Comparison of ENCODE assay signal across 11 cellular contexts in the genomic region with DNA sequence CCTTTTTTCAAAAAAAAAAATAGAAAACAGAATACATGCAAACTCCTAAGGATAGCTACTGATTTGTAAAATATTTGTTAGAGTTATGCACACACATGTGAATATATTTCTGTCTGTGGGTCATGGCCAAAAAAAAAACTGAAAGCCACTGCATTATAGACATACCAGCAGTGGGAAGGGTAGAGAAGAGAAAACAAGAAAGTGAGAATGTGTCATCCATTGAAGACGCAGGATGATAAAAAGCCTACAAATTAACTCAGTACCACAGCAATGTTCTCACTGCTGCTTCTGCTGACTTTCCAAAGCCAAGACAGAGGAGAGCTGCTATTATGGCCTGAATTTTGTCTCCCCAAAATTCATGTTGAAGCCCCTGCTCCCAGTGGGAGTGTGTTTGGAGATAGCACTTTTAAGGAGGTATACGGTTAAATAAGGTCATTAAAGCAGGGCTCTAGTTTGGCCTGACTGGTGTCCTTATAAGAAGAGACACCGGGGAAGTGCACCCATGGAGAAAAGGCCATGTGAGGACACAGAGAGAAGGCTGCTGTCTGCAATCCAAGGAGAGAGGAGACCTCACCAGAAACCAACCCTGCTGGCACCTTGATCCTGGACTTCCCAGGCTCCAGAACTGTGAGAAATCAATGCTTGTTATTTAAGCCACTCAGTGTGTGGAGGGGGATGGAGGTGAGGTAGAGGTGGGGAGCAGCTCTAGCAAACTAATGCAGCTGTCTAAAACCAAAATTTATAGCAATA.
DNase-seq lines count a peak whose midpoint lies in the region; TF ChIP-seq lines count a peak whose summit lies in the region.
"Had no signal": no experiment of that assay in that cellular context is flagged by ENCODE, and none has a peak within 500 bp of the region (broad histone marks: within the 10 kb centered on the region; RNA-seq: fewer than 3 reads in every experiment).

No MANE protein-coding gene starts in this region.

- H3K27ac ChIP-seq in left ventricle myocardium inferior (replicated peaks), result peak overlapping the region; percentile 59
- H3K27ac ChIP-seq: HL-60, SK-N-MC had no signal

- no peak overlapping the region for H3K4me3 ChIP-seq in left ventricle myocardium inferior
- H3K4me3 ChIP-seq: SK-N-MC had no signal

- intact Hi-C loops in left ventricle myocardium inferior (cut with micrococcal nuclease), result no loop called here
- intact Hi-C loops in activated T-helper 2 cell treated with anti-CD3 and anti-CD28 coated beads, Interferon-gamma antibody, Interleukin-2, Interleukin-4, amounts not matched to agents 10 μg/mL and 5 μg/mL and 100 μg/mL, durations not matched to agents 14 hours and 24 hours and 36 hours (cut with micrococcal nuclease), result no loop called here

- TF ChIP-seq CTCF in left ventricle myocardium inferior (IDR thresholded peaks at IDR 0.05; ENCODE audit: borderline replicate concordance) (no peak), type B pancreatic cell (conservative IDR thresholded peaks at IDR 0.05) (no peak)

- H3K36me3 Mint-ChIP-seq in type B pancreatic cell, result peaks cover 12% of the 10 kb centered on the region
- H3K36me3 Mint-ChIP-seq in activated T-helper 2 cell treated with anti-CD3 and anti-CD28 coated beads, Interferon-gamma antibody, Interleukin-2, Interleukin-4, amounts not matched to agents 10 μg/mL and 5 μg/mL and 100 μg/mL, durations not matched to agents 14 hours and 24 hours and 36 hours (ENCODE audit: low read depth), result no peaks in the 10 kb centered on the region

- no peaks in the 10 kb centered on the region for H3K27me3 ChIP-seq in left ventricle myocardium inferior (ENCODE audit: low read depth)

- peak overlapping the region; percentile 86 for H3K27ac Mint-ChIP-seq in type B pancreatic cell
- H3K27ac Mint-ChIP-seq in activated T-helper 2 cell treated with anti-CD3 and anti-CD28 coated beads, Interferon-gamma antibody, Interleukin-2, Interleukin-4, amounts not matched to agents 10 μg/mL and 5 μg/mL and 100 μg/mL, durations not matched to agents 14 hours and 24 hours and 36 hours, result no peak overlapping the region

- H3K9me3 Mint-ChIP-seq in type B pancreatic cell, result peaks cover 4% of the 10 kb centered on the region
- H3K9me3 Mint-ChIP-seq in activated T-helper 2 cell treated with anti-CD3 and anti-CD28 coated beads, Interferon-gamma antibody, Interleukin-2, Interleukin-4, amounts not matched to agents 10 μg/mL and 5 μg/mL and 100 μg/mL, durations not matched to agents 14 hours and 24 hours and 36 hours, result no peaks in the 10 kb centered on the region

- peaks cover 63% of the 10 kb centered on the region for H3K4me1 ChIP-seq in left ventricle myocardium inferior

- H3K36me3 ChIP-seq in left ventricle myocardium inferior, result peaks cover 6% of the 10 kb centered on the region

- DNase-seq in DMS53 (lab: John Stamatoyannopoulos, UW), result peak; percentile 29
- DNase-seq in DMS53 treated with DMSO at 0.1 percent for 48 hours (lab: John Stamatoyannopoulos, UW; ENCODE audit: unreplicated experiment), result no peak
- DNase-seq in amniotic epithelial cell (ENCODE audit: low read depth), result peak; percentile 20
- no peak for DNase-seq in left ventricle myocardium inferior
- no peak for DNase-seq in type B pancreatic cell (ENCODE audit: extremely low spot score, unreplicated experiment)
- no peak for DNase-seq in amniotic stem cell (lab: John Stamatoyannopoulos, UW)
- DNase-seq in superior temporal gyrus (ENCODE audit: extremely low spot score), result no peak
- no peak for DNase-seq in activated T-helper 2 cell treated with anti-CD3 and anti-CD28 coated beads, Interferon-gamma antibody, Interleukin-2, Interleukin-4, amounts not matched to agents 10 μg/mL and 5 μg/mL and 100 μg/mL, durations not matched to agents 14 hours and 24 hours and 36 hours (ENCODE audit: low spot score)
- DNase-seq: cerebellar nuclear complex had no signal

- H3K4me3 Mint-ChIP-seq in type B pancreatic cell, result peak overlapping the region; percentile 20
- no peak overlapping the region for H3K4me3 Mint-ChIP-seq in activated T-helper 2 cell treated with anti-CD3 and anti-CD28 coated beads, Interferon-gamma antibody, Interleukin-2, Interleukin-4, amounts not matched to agents 10 μg/mL and 5 μg/mL and 100 μg/mL, durations not matched to agents 14 hours and 24 hours and 36 hours (ENCODE audit: low read depth)

- H3K4me1 Mint-ChIP-seq in type B pancreatic cell (ENCODE audit: unreplicated experiment), result peaks cover 32% of the 10 kb centered on the region
- H3K4me1 Mint-ChIP-seq in activated T-helper 2 cell treated with anti-CD3 and anti-CD28 coated beads, Interferon-gamma antibody, Interleukin-2, Interleukin-4, amounts not matched to agents 10 μg/mL and 5 μg/mL and 100 μg/mL, durations not matched to agents 14 hours and 24 hours and 36 hours (ENCODE audit: low read depth), result no peaks in the 10 kb centered on the region

- H3K27me3 Mint-ChIP-seq in type B pancreatic cell, result no peaks in the 10 kb centered on the region
- no peaks in the 10 kb centered on the region for H3K27me3 Mint-ChIP-seq in activated T-helper 2 cell treated with anti-CD3 and anti-CD28 coated beads, Interferon-gamma antibody, Interleukin-2, Interleukin-4, amounts not matched to agents 10 μg/mL and 5 μg/mL and 100 μg/mL, durations not matched to agents 14 hours and 24 hours and 36 hours (ENCODE audit: low read depth)

- no peaks in the 10 kb centered on the region for H3K9me3 ChIP-seq in left ventricle myocardium inferior (replicated peaks)

Comparison
In these comparisons a context has a peak if more than half of its experiments do, and no peak if none do; other contexts are left out.
1. DNase-seq: peak in DMS53 (single experiment) and amniotic epithelial cell (single experiment); none in DMS53 treated with DMSO at 0.1 percent for 48 hours (single experiment), left ventricle myocardium inferior (single experiment), type B pancreatic cell (single experiment), amniotic stem cell (single experiment), superior temporal gyrus (single experiment) and activated T-helper 2 cell treated with anti-CD3 and anti-CD28 coated beads, Interferon-gamma antibody, Interleukin-2, Interleukin-4, amounts not matched to agents 10 μg/mL and 5 μg/mL and 100 μg/mL, durations not matched to agents 14 hours and 24 hours and 36 hours (single experiment).